ENCODE assay signal across 9 cellular contexts in genomic region chr19:41302624-41303351, GRCh38. TPM values are rescaled to one million over a fixed set of nuclear protein-coding genes. Genes with fewer than 3 reads are reported as not detected.
DNase-seq lines count a peak whose midpoint lies in the region; ATAC-seq and TF ChIP-seq lines count a peak whose summit lies in the region.
"Had no signal": no experiment of that assay in that cellular context is flagged by ENCODE, and none has a peak within 500 bp of the region (broad histone marks: within the 10 kb centered on the region; RNA-seq: fewer than 3 reads in every experiment).

No MANE protein-coding gene starts in this region.

- no peaks in the 10 kb centered on the region for H3K27me3 ChIP-seq in GM06990 (replicated peaks; ENCODE audit: control insufficient read depth, insufficient read depth, low read length)
- no peaks in the 10 kb centered on the region for H3K27me3 ChIP-seq in tibial nerve
- H3K27me3 ChIP-seq: gastrocnemius medialis had no signal

- H3K27ac ChIP-seq in tibial nerve (peak overlapping the region in 2 of 4 donors; percentile 42 to 61), OCI-LY7 (ENCODE audit: low read depth, low read length, poor library complexity, severe bottlenecking) (no peak overlapping the region)

- no peak for TF ChIP-seq EP300 in tibial nerve (IDR thresholded peaks at IDR 0.05)

- H3K4me1 Mint-ChIP-seq in T-helper 17 cell: peaks cover 76% of the 10 kb centered on the region

- H3K4me3 Mint-ChIP-seq in T-helper 17 cell: peak overlapping the region; percentile 100

- H3K79me2 ChIP-seq in OCI-LY7 (ENCODE audit: insufficient read depth, low read depth, low read length): no peaks in the 10 kb centered on the region

- peak; percentile 77 for DNase-seq in GM06990 (ENCODE audit: extremely low read depth, insufficient read length)
- DNase-seq in T-helper 17 cell: peak; percentile 49 to 58 (median 51)
- DNase-seq in activated naive CD4-positive, alpha-beta T cell treated with anti-CD3 and anti-CD28 coated beads, Interleukin-2, amount 50 U/mL, for 16 hours: peak; percentile 58
- peak; percentile 70 for DNase-seq in stimulated activated CD4-positive, alpha-beta T cell treated with anti-CD3 and anti-CD28 coated beads, Interleukin-1b, Interleukin-23, amount 100 ng/mL, for 48 hours
- no peak for DNase-seq in tibial nerve (ENCODE audit: low spot score in 2 of 2)
- DNase-seq in SKM-1 (lab: John Stamatoyannopoulos, UW; ENCODE audit: unreplicated experiment): no peak
- DNase-seq in OCI-LY7 (ENCODE audit: low spot score): no peak
- DNase-seq: gastrocnemius medialis had no signal

- no peak for TF ChIP-seq CTCF in GM06990 (IDR thresholded peaks at IDR 0.05; ENCODE audit: insufficient read depth, low read length, poor library complexity, severe bottlenecking)
- no peak for TF ChIP-seq CTCF in tibial nerve (IDR thresholded peaks at IDR 0.05)
- no peak for TF ChIP-seq CTCF in OCI-LY7 (conservative IDR thresholded peaks at IDR 0.05; ENCODE audit: low read length)

- H3K4me2 ChIP-seq in OCI-LY7 (ENCODE audit: low read length): no peak overlapping the region

- peaks cover 4 to 37% (median 25%) of the 10 kb centered on the region in 4 donors for H3K4me1 ChIP-seq in tibial nerve
- peaks cover 16% of the 10 kb centered on the region for H3K4me1 ChIP-seq in OCI-LY7 (ENCODE audit: insufficient read depth, low read length, poor library complexity, severe bottlenecking)

- H2AFZ ChIP-seq in OCI-LY7 (ENCODE audit: low read length): no peak overlapping the region

- no TSS peak for BruUV-seq in OCI-LY7 (replicated peaks; lab: Mats Ljungman, UMichigan)

- peaks cover 15% of the 10 kb centered on the region for H3K36me3 Mint-ChIP-seq in T-helper 17 cell (ENCODE audit: low read depth)

- no peak for TF ChIP-seq POLR2A in tibial nerve (IDR thresholded peaks at IDR 0.05)

- intact Hi-C loops in OCI-LY7 (cut with micrococcal nuclease; ENCODE audit: unreplicated experiment): no loop called here

- H3K9me3 ChIP-seq in T-helper 17 cell (ENCODE audit: control insufficient read depth, low read length, poor library complexity, severe bottlenecking) (no peaks in the 10 kb centered on the region), tibial nerve (no peaks in the 10 kb centered on the region), OCI-LY7 (ENCODE audit: low read length) (no peaks in the 10 kb centered on the region)
- H3K9me3 ChIP-seq: gastrocnemius medialis had no signal

- POLR2A ChIA-PET in OCI-LY7 (lab: Charles Lee): no interaction called here

- 77 to 83% methylated on average over 21 of the region's 21 CpGs for WGBS in tibial nerve, 2 donors

- H4K20me1 ChIP-seq in OCI-LY7 (ENCODE audit: insufficient read depth, low read length): no peaks in the 10 kb centered on the region

- H3K4me3 ChIP-seq in GM06990 (replicated peaks; ENCODE audit: low read depth, low read length) (peak overlapping the region; percentile 10; the same call in 1 of the 2 replicates), tibial nerve (no peak overlapping the region), OCI-LY7 (ENCODE audit: low read depth, low read length, poor library complexity, severe bottlenecking) (no peak overlapping the region)
- H3K4me3 ChIP-seq: gastrocnemius medialis had no signal

- ATAC-seq in T-helper 17 cell (peak; percentile 43), GM18511 (IDR thresholded peaks at IDR 0.05; ENCODE audit: unreplicated experiment) (no peak)
- ATAC-seq: gastrocnemius medialis had no signal

- H3K9me2 ChIP-seq in OCI-LY7 (ENCODE audit: insufficient read depth, low read length): no peaks in the 10 kb centered on the region

- peak overlapping the region; percentile 100 for H3K27ac Mint-ChIP-seq in T-helper 17 cell

- no peaks in the 10 kb centered on the region for H3K27me3 Mint-ChIP-seq in T-helper 17 cell

- H3K36me3 ChIP-seq in GM06990 (ENCODE audit: control insufficient read depth, insufficient read depth, low read length) (peaks cover 36% of the 10 kb centered on the region), tibial nerve (peaks cover 10 to 74% (median 34%) of the 10 kb centered on the region in 3 donors), OCI-LY7 (ENCODE audit: insufficient read depth, low read length) (peaks cover 100% of the 10 kb centered on the region)

- CTCF ChIA-PET in OCI-LY7 (lab: Charles Lee; ENCODE audit: unreplicated experiment): no interaction called here

RNA-seq across cellular contexts. Expression of gene CCDC97, which starts 7.2 kb away (rescaled TPM):
- total RNA-seq in T-helper 17 cell: 10 to 100 TPM; 34.7 to 35.4 TPM
- total RNA-seq in tibial nerve: 10 to 100 TPM; 12.9 to 21.3 (median 15.0) TPM
- total RNA-seq in OCI-LY7 (2014; rRNA removed; shearing (Covaris generic)): 14.4 and 15.0 TPM in 2 replicates
- total RNA-seq in OCI-LY7 (2022): 35.0 and 36.6 TPM in 2 replicates

RNA-seq across cellular contexts. Expression of gene HNRNPUL1, which starts 38.6 kb away (rescaled TPM):
- 100 to 1,000 TPM; 316 to 329 TPM for total RNA-seq in T-helper 17 cell
- total RNA-seq in tibial nerve: 100 to 1,000 TPM; 136 to 163 (median 146) TPM
- total RNA-seq in OCI-LY7 (2014; rRNA removed; shearing (Covaris generic)): 194 and 200 TPM in 2 replicates
- total RNA-seq in OCI-LY7 (2022): 360 and 377 TPM in 2 replicates

RNA-seq across cellular contexts. Expression of gene TGFB1, which starts 50.9 kb away (rescaled TPM):
- total RNA-seq in T-helper 17 cell: 100 to 1,000 TPM; 408 to 431 TPM
- total RNA-seq in tibial nerve: 10 to 100 TPM; 14.6 to 31.8 (median 23.9) TPM
- 10.9 and 15.5 TPM in 2 replicates for total RNA-seq in OCI-LY7 (2014; rRNA removed; shearing (Covaris generic))
- total RNA-seq in OCI-LY7 (2022): 69.9 and 88.8 TPM in 2 replicates

Comparison
In these comparisons a context has a peak if more than half of its experiments do, and no peak if none do; other contexts are left out.
1. DNase-seq: peak in GM06990 (single experiment), T-helper 17 cell (3 of 3), activated naive CD4-positive, alpha-beta T cell treated with anti-CD3 and anti-CD28 coated beads, Interleukin-2, amount 50 U/mL, for 16 hours (single experiment) and stimulated activated CD4-positive, alpha-beta T cell treated with anti-CD3 and anti-CD28 coated beads, Interleukin-1b, Interleukin-23, amount 100 ng/mL, for 48 hours (single experiment); none in tibial nerve (0 of 2), SKM-1 (single experiment) and OCI-LY7 (single experiment).
2. RNA of gene TGFB1, which starts 50.9 kb away (total RNA-seq): 408 to 431 TPM in T-helper 17 cell; 10.9 to 88.8 TPM in OCI-LY7 and 14.6 to 31.8 TPM in tibial nerve; every median in the first group is over 4 times any median in the second.